Comparison of ENCODE assay signal across 18 cellular contexts in the genomic region with DNA sequence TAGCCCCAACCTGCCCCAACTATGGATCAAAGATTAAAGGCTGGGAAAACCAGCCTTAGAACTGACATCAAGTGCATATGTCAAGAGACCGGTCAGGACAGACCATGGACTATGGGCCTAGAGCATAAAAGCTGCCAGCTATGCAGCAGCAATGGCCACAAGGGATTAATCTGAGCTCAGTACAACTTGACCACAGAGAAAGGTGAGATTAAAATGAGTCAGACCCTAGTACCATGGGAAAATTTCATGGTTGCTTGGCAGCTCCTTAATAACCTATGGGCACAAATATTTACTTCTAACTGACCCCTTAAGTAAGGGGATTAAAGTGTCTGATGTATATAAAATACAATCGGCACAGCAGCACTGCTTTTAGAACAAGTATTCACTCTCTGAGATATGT. TPM values are rescaled to one million over a fixed set of nuclear protein-coding genes. Genes with fewer than 3 reads are reported as not detected.
DNase-seq lines count a peak whose midpoint lies in the region; ATAC-seq and TF ChIP-seq lines count a peak whose summit lies in the region.
"Had no signal": no experiment of that assay in that cellular context is flagged by ENCODE, and none has a peak within 500 bp of the region (broad histone marks: within the 10 kb centered on the region; RNA-seq: fewer than 3 reads in every experiment).

No MANE protein-coding gene starts in this region.

- no peak for TF ChIP-seq CTCF in fibroblast of pulmonary artery (IDR thresholded peaks at IDR 0.05; ENCODE audit: low read length, missing control alignments)

- DNase-seq in RPMI7951 (ENCODE audit: low read depth) (peak; percentile 26), fibroblast of pulmonary artery (ENCODE audit: low read depth) (peak; percentile 8), renal cortical epithelial cell (ENCODE audit: low read depth) (peak; percentile 25), midbrain (lab: John Stamatoyannopoulos, UW) (no peak), GM19238 (ENCODE audit: insufficient read length, low spot score) (no peak)
- DNase-seq: C1 segment of cervical spinal cord, GF-D8, H7, KG1, NCI-H1048, NCI-H1436 treated with DMSO at 0.1 percent for 48 hours, NCI-H2029 treated with DMSO at 0.1 percent for 48 hours, NCI-H510A treated with DMSO at 0.1 percent for 48 hours had no signal

- peak; percentile 44 for ATAC-seq in HG03432 (IDR thresholded peaks at IDR 0.05; ENCODE audit: unreplicated experiment)
- no peak for ATAC-seq in GM18858 (IDR thresholded peaks at IDR 0.05; ENCODE audit: unreplicated experiment)
- ATAC-seq: A549, HepG2 had no signal

- H3K4me3 ChIP-seq in fibroblast of pulmonary artery (replicated peaks; ENCODE audit: low read depth, low read length): no peak overlapping the region
- H3K4me3 ChIP-seq: A549, SK-N-MC had no signal

RNA-seq across cellular contexts. Expression of gene CBR4, which starts 54.4 kb away (rescaled TPM):
- total RNA-seq in RPMI7951 (2014; rRNA removed; shearing (Covaris generic)): 8.3 and 9.3 TPM in 2 replicates
- 17.9 and 28.3 TPM in 2 replicates for total RNA-seq in renal cortical epithelial cell

Comparison
In these comparisons a context has a peak if more than half of its experiments do, and no peak if none do; other contexts are left out.
1. DNase-seq: peak in RPMI7951 (single experiment), fibroblast of pulmonary artery (single experiment) and renal cortical epithelial cell (single experiment); none in midbrain (single experiment) and GM19238 (single experiment).